In the genomic region with DNA sequence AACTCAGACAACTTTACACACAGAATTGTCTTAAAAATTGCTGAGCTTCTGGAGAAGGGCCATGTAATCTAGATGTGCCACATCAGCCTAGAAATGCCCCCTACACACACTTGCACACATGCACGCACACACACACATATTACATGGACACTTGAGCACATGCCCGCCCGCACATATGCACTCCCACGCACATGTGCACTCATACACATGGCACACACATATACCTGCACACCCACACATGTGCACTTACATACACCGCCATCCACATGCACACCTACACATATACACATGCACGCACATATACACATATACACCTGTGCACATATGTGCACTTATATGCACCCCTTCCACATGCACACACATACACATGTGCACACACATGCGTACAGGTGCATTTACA, we compare ENCODE assay signal across 21 cellular contexts.
DNase-seq lines count a peak whose midpoint lies in the region; ATAC-seq, FAIRE-seq and TF ChIP-seq lines count a peak whose summit lies in the region.
"Had no signal": no experiment of that assay in that cellular context is flagged by ENCODE, and none has a peak within 500 bp of the region (broad histone marks: within the 10 kb centered on the region; RNA-seq: fewer than 3 reads in every experiment).

No MANE protein-coding gene starts in this region.

- peaks cover 5% of the 10 kb centered on the region for H3K9me3 Mint-ChIP-seq in astrocyte (ENCODE audit: unreplicated experiment)
- H3K9me3 Mint-ChIP-seq: CD4-positive, CD25-positive, alpha-beta regulatory T cell; CD8-positive, alpha-beta T cell; GM23338; H9; HFFc6 had no signal

- no peak overlapping the region for H4K8ac ChIP-seq in mesendoderm (ENCODE audit: low read depth, low read length)

- CTCF ChIA-PET in HEK293 (lab: Yijun Ruan, JAX) = interaction anchor here (1.7 kb wide), 1 partner anchor 110 kb away, joined by 3 read pairs; no protein-coding TSS in a partner anchor

- H3K27me3 ChIP-seq in astrocyte (ENCODE audit: insufficient read depth, low read length) = no peaks in the 10 kb centered on the region
- peaks cover 3% of the 10 kb centered on the region for H3K27me3 ChIP-seq in bronchial epithelial cell (ENCODE audit: control insufficient read depth, insufficient read depth, low read length)
- no peaks in the 10 kb centered on the region for H3K27me3 ChIP-seq in osteoblast (ENCODE audit: insufficient read depth, low read length)
- H3K27me3 ChIP-seq in mesendoderm (ENCODE audit: insufficient read depth, low read length, poor library complexity) = no peaks in the 10 kb centered on the region

- H4K5ac ChIP-seq in mesendoderm (ENCODE audit: low read length) = no peak overlapping the region

- H4K20me1 ChIP-seq in astrocyte (ENCODE audit: insufficient read depth, low read length) (peaks cover 26% of the 10 kb centered on the region), osteoblast (ENCODE audit: insufficient read depth, low read length) (peaks cover 31% of the 10 kb centered on the region)

- no peak overlapping the region for H2BK120ac ChIP-seq in mesendoderm (ENCODE audit: low read depth, low read length)

- ATAC-seq in HG03108 (IDR thresholded peaks at IDR 0.05; ENCODE audit: unreplicated experiment) = no peak
- ATAC-seq: CD8-positive, alpha-beta T cell; GM23338; HCT116 had no signal

- DNase-seq in astrocyte (ENCODE audit: low read depth) (no peak), bronchial epithelial cell (ENCODE audit: low read depth) (no peak), osteoblast (ENCODE audit: insufficient read length, low spot score, missing footprints) (peak; percentile 51), mesendoderm (no peak)
- no peak for DNase-seq in activated effector memory CD4-positive, alpha-beta T cell treated with anti-CD3 and anti-CD28 coated beads, Interleukin-2, amount 50 U/mL, for 16 hours
- DNase-seq in activated CD4-positive, alpha-beta T cell treated with anti-CD3 and anti-CD28 coated beads, Interleukin-2, amount 50 U/mL, for 48 hours = no peak
- DNase-seq: C1 segment of cervical spinal cord; Caco-2; CD4-positive, CD25-positive, alpha-beta regulatory T cell; CD8-positive, alpha-beta T cell; DMS153; DND-41; H9; HFFc6 had no signal

- peaks cover 31% of the 10 kb centered on the region for H3K27me3 Mint-ChIP-seq in astrocyte (ENCODE audit: low read depth, unreplicated experiment)
- H3K27me3 Mint-ChIP-seq: CD4-positive, CD25-positive, alpha-beta regulatory T cell had no signal

- no CpG with 5 or more reads among the region's 7 CpGs for WGBS in mesendoderm (ENCODE audit: extremely low coverage, insufficient coverage, low lambda C conversion rate)

- no peak overlapping the region for H2BK5ac ChIP-seq in mesendoderm (ENCODE audit: low read length)

- no peak for TF ChIP-seq CTCF in HEK293 (tag by site-specific recombination; IDR thresholded peaks at IDR 0.05)
- no peak for TF ChIP-seq CTCF in astrocyte (IDR thresholded peaks at IDR 0.05; ENCODE audit: insufficient read depth, low read depth, low read length)
- TF ChIP-seq CTCF in bronchial epithelial cell (IDR thresholded peaks at IDR 0.05; ENCODE audit: insufficient read depth, low read length, severe bottlenecking) = no peak
- no peak for TF ChIP-seq CTCF in osteoblast (IDR thresholded peaks at IDR 0.05; ENCODE audit: extremely low read depth, low read depth, low read length)

- POLR2A ChIA-PET in HEK293 (lab: Yijun Ruan, JAX) = no interaction called here

- peaks cover 0 to 6% of the 10 kb centered on the region in 2 experiments; a peak in 1 of 3 replicates for H3K36me3 ChIP-seq in HEK293 (ENCODE audit: control insufficient read depth in 2 of 2, insufficient read depth in 1 of 2, low read length in 2 of 2)
- peaks cover 2% of the 10 kb centered on the region for H3K36me3 ChIP-seq in astrocyte (ENCODE audit: insufficient read depth, low read length)
- H3K36me3 ChIP-seq in bronchial epithelial cell (ENCODE audit: control insufficient read depth, insufficient read depth, low read length) = no peaks in the 10 kb centered on the region
- H3K36me3 ChIP-seq in osteoblast (ENCODE audit: insufficient read depth, low read length) = no peaks in the 10 kb centered on the region
- H3K36me3 ChIP-seq in mesendoderm (ENCODE audit: control insufficient read depth, insufficient read depth, low read length) = no peaks in the 10 kb centered on the region

- no peaks in the 10 kb centered on the region for H3K9me3 ChIP-seq in HEK293 (ENCODE audit: control insufficient read depth, insufficient read depth, low read depth, low read length)
- no peaks in the 10 kb centered on the region for H3K9me3 ChIP-seq in astrocyte (ENCODE audit: insufficient read depth, low read depth, low read length)
- no peaks in the 10 kb centered on the region for H3K9me3 ChIP-seq in osteoblast (ENCODE audit: low read depth, low read length)
- H3K9me3 ChIP-seq: Caco-2 had no signal

- H3K79me2 ChIP-seq in astrocyte (ENCODE audit: insufficient read depth, low read length) = no peaks in the 10 kb centered on the region
- no peaks in the 10 kb centered on the region for H3K79me2 ChIP-seq in osteoblast (ENCODE audit: insufficient read depth, low read length)
- no peaks in the 10 kb centered on the region for H3K79me2 ChIP-seq in mesendoderm (ENCODE audit: control insufficient read depth, insufficient read depth, low read length)

- no peak overlapping the region for H3K56ac ChIP-seq in mesendoderm (ENCODE audit: low read length)

- no peak overlapping the region for H2AK5ac ChIP-seq in mesendoderm (ENCODE audit: low read length)

- H3K79me1 ChIP-seq in mesendoderm (ENCODE audit: low read length) = no peaks in the 10 kb centered on the region

- no peak overlapping the region for H3K27ac ChIP-seq in HEK293 (ENCODE audit: extremely low read depth, low read depth, low read length)
- no peak overlapping the region for H3K27ac ChIP-seq in astrocyte (ENCODE audit: low read depth, low read length)
- no peak overlapping the region for H3K27ac ChIP-seq in osteoblast (ENCODE audit: low read depth, low read length)
- no peak overlapping the region for H3K27ac ChIP-seq in mesendoderm (ENCODE audit: low read depth, low read length)

- no peaks in the 10 kb centered on the region for H3K4me1 ChIP-seq in HEK293 (ENCODE audit: control insufficient read depth, insufficient read depth, low read length)
- peaks cover 9% of the 10 kb centered on the region for H3K4me1 ChIP-seq in astrocyte (ENCODE audit: insufficient read depth, low read length)
- H3K4me1 ChIP-seq in osteoblast (ENCODE audit: insufficient read depth, low read length) = peaks cover 3% of the 10 kb centered on the region
- H3K4me1 ChIP-seq in mesendoderm (ENCODE audit: control insufficient read depth, low read depth, low read length) = no peaks in the 10 kb centered on the region
- H3K4me1 ChIP-seq: Caco-2 had no signal

- no peak overlapping the region for H3K4me3 Mint-ChIP-seq in astrocyte (ENCODE audit: unreplicated experiment)
- H3K4me3 Mint-ChIP-seq: CD4-positive, CD25-positive, alpha-beta regulatory T cell; CD8-positive, alpha-beta T cell; GM23338; H9; HFFc6 had no signal

- no peak overlapping the region for H3K23ac ChIP-seq in mesendoderm (ENCODE audit: low read length)

- H2AFZ ChIP-seq in astrocyte (ENCODE audit: low read depth, low read length) (no peak overlapping the region), osteoblast (ENCODE audit: low read length) (no peak overlapping the region)
- H2AFZ ChIP-seq: GM23338 had no signal

- peaks cover 38% of the 10 kb centered on the region for H3K4me1 Mint-ChIP-seq in astrocyte (ENCODE audit: low read depth, unreplicated experiment)

- H3K4me3 ChIP-seq in HEK293 (ENCODE audit: low read depth, low read length) = no peak overlapping the region
- H3K4me3 ChIP-seq in astrocyte (ENCODE audit: insufficient read depth, low read depth, low read length) = no peak overlapping the region
- H3K4me3 ChIP-seq in bronchial epithelial cell (ENCODE audit: low read depth, low read length) = no peak overlapping the region
- H3K4me3 ChIP-seq in osteoblast (ENCODE audit: insufficient read depth, low read length) = no peak overlapping the region
- no peak overlapping the region for H3K4me3 ChIP-seq in mesendoderm (ENCODE audit: low read length)
- H3K4me3 ChIP-seq: GM23338 had no signal

- FAIRE-seq in astrocyte (lab: Jason Lieb, UNC) (no peak), bronchial epithelial cell (lab: Jason Lieb, UNC) (peak; percentile 79)
- FAIRE-seq: G401.6, GM12891, GM18507 had no signal

- H3K36me3 Mint-ChIP-seq in astrocyte (ENCODE audit: low read depth, unreplicated experiment) = peaks cover 25% of the 10 kb centered on the region

- H2BK15ac ChIP-seq in mesendoderm (replicated peaks; ENCODE audit: low read depth) = no peak overlapping the region

- peak overlapping the region; percentile 31 for H3K27ac Mint-ChIP-seq in astrocyte (ENCODE audit: unreplicated experiment)
- H3K27ac Mint-ChIP-seq: CD8-positive, alpha-beta T cell; GM23338; HFFc6 had no signal

- H3K4me2 ChIP-seq in astrocyte (ENCODE audit: low read length) (no peak overlapping the region), osteoblast (ENCODE audit: insufficient read depth, low read length) (no peak overlapping the region), mesendoderm (ENCODE audit: low read length) (no peak overlapping the region)
- H3K4me2 ChIP-seq: GM23338 had no signal

- H3K9ac ChIP-seq in astrocyte (ENCODE audit: low read length) (no peak overlapping the region), mesendoderm (ENCODE audit: low read length) (no peak overlapping the region)

- H3K4ac ChIP-seq in mesendoderm (ENCODE audit: low read depth, low read length) = no peak overlapping the region

- no peak overlapping the region for H3K18ac ChIP-seq in mesendoderm (ENCODE audit: low read length)

TF ChIP-seq in HEK293, 187 proteins besides CTCF, POLR2A, EP300 and RAD21 (continues in another document):
- TF ChIP-seq EGR2 (tag by site-specific recombination; IDR thresholded peaks at IDR 0.05; ENCODE audit: low read depth) = peak; percentile 48; the same call in 1 of the 2 replicates
- no peak for TF ChIP-seq ZNF530 (tag by site-specific recombination; IDR thresholded peaks at IDR 0.05; ENCODE audit: low read depth)
- TF ChIP-seq, protein P1, sequence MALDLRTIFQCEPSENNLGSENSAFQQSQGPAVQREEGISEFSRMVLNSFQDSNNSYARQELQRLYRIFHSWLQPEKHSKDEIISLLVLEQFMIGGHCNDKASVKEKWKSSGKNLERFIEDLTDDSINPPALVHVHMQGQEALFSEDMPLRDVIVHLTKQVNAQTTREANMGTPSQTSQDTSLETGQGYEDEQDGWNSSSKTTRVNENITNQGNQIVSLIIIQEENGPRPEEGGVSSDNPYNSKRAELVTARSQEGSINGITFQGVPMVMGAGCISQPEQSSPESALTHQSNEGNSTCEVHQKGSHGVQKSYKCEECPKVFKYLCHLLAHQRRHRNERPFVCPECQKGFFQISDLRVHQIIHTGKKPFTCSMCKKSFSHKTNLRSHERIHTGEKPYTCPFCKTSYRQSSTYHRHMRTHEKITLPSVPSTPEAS (tag by site-specific recombination; IDR thresholded peaks at IDR 0.05) = peak; percentile 74
- TF ChIP-seq ZFHX2 (tag by site-specific recombination; conservative IDR thresholded peaks at IDR 0.05) = peak; percentile 50
